14 cellular contexts compared by ENCODE assay signal in genomic region chr4:39719804-39720580, GRCh38. TPM values are rescaled to one million over a fixed set of nuclear protein-coding genes. Genes with fewer than 3 reads are reported as not detected.
DNase-seq lines count a peak whose midpoint lies in the region; ATAC-seq, FAIRE-seq and TF ChIP-seq lines count a peak whose summit lies in the region.
"Had no signal": no experiment of that assay in that cellular context is flagged by ENCODE, and none has a peak within 500 bp of the region (broad histone marks: within the 10 kb centered on the region; RNA-seq: fewer than 3 reads in every experiment).

No MANE protein-coding gene starts in this region.

- no peak overlapping the region for H3K27ac ChIP-seq in HepG2 (ENCODE audit: extremely low read length, insufficient read depth, low read length)
- H3K27ac ChIP-seq in right lobe of liver, result no peak overlapping the region
- no peak overlapping the region for H3K27ac ChIP-seq in effector memory CD4-positive, alpha-beta T cell (ENCODE audit: insufficient read depth, low read length, poor library complexity, severe bottlenecking)
- H3K27ac ChIP-seq: ascending aorta had no signal

- H3K9me3 ChIP-seq in HepG2 (ENCODE audit: low read length) (no peaks in the 10 kb centered on the region), right lobe of liver (no peaks in the 10 kb centered on the region)
- no peaks in the 10 kb centered on the region for H3K9me3 ChIP-seq in effector memory CD4-positive, alpha-beta T cell (ENCODE audit: control insufficient read depth, low read length)
- H3K9me3 ChIP-seq: ascending aorta had no signal

- H4K20me1 ChIP-seq in HepG2 (ENCODE audit: insufficient read depth, low read length), result peaks cover 33% of the 10 kb centered on the region

- TF ChIP-seq EP300 in HepG2 (IDR thresholded peaks at IDR 0.05; ENCODE audit: low read depth in 2 of 2, low read length in 2 of 2) (no peak), HepG2 (CRISPR knock-in tag; IDR thresholded peaks at IDR 0.05; ENCODE audit: borderline replicate concordance) (no peak)

- H3K4me1 ChIP-seq in HepG2 (ENCODE audit: insufficient read depth, low read length) (no peaks in the 10 kb centered on the region), right lobe of liver (peaks cover 0 to 3% (median 0%) of the 10 kb centered on the region in 4 donors)
- peaks cover 8% of the 10 kb centered on the region for H3K4me1 ChIP-seq in effector memory CD4-positive, alpha-beta T cell (ENCODE audit: control insufficient read depth, insufficient read depth, low read length, poor library complexity, severe bottlenecking)
- H3K4me1 ChIP-seq: ascending aorta had no signal

- in situ Hi-C loops in HepG2 (cut with HindIII; ENCODE audit: extremely low pct_ligation_motif_present, low pct_unique_long_range_greater_than_20kb), result no loop called here

- intact Hi-C loops in HepG2 (cut with micrococcal nuclease; ENCODE audit: unreplicated experiment) (no loop called here), right lobe of liver (cut with DNase I) (no loop called here), CD14-positive monocyte (cut with micrococcal nuclease) (no loop called here)

- peaks cover 92% of the 10 kb centered on the region for H3K79me2 ChIP-seq in HepG2 (ENCODE audit: insufficient read depth, low read length)

- no peak overlapping the region for H3K4me3 Mint-ChIP-seq in activated naive CD8-positive, alpha-beta T cell
- no peak overlapping the region for H3K4me3 Mint-ChIP-seq in CD14-positive monocyte

- no TSS peak for BruUV-seq in HepG2 (replicated peaks; lab: Mats Ljungman, UMichigan)

- H3K4me3 ChIP-seq in HepG2 (replicated peaks in 1 of 3; ENCODE audit: insufficient read depth in 1 of 3, low read depth in 2 of 3, low read length in 3 of 3) (no peak overlapping the region), right lobe of liver (no peak overlapping the region)
- no peak overlapping the region for H3K4me3 ChIP-seq in effector memory CD4-positive, alpha-beta T cell (ENCODE audit: insufficient read depth, low read depth, low read length, poor library complexity, severe bottlenecking)
- H3K4me3 ChIP-seq: ascending aorta had no signal

- no peak for TF ChIP-seq RAD21 in HepG2 (CRISPR knock-in tag; IDR thresholded peaks at IDR 0.05)

- POLR2A ChIA-PET in HepG2 (lab: Yijun Ruan, JAX), result no interaction called here

- H3K36me3 ChIP-seq in HepG2 (replicated peaks in 1 of 2; ENCODE audit: control insufficient read depth in 1 of 2, insufficient read depth in 2 of 2, low read length in 2 of 2) (peaks cover 2 to 11% of the 10 kb centered on the region in 2 experiments; a peak in 3 of 5 replicates), right lobe of liver (no peaks in the 10 kb centered on the region)
- no peaks in the 10 kb centered on the region for H3K36me3 ChIP-seq in effector memory CD4-positive, alpha-beta T cell (ENCODE audit: control insufficient read depth, insufficient read depth, low read length)

- no peak overlapping the region for H2AFZ ChIP-seq in HepG2 (ENCODE audit: low read length)

- H3K4me2 ChIP-seq in HepG2 (ENCODE audit: low read depth, low read length), result no peak overlapping the region

- DNase-seq in HepG2 (ENCODE audit: low spot score) (no peak), right lobe of liver (no peak), kidney tubule cell (ENCODE audit: low spot score) (peak; percentile 41), CD14-positive monocyte (ENCODE audit: low spot score) (no peak)
- DNase-seq in effector memory CD4-positive, alpha-beta T cell, result no peak
- DNase-seq: dermis blood vessel endothelial cell; Karpas-422; NCI-H1436 treated with DMSO at 0.1 percent for 48 hours; OCI-M1; stimulated activated naive CD4-positive, alpha-beta T cell treated with Interleukin-2 at 50 U/mL for 16 hours had no signal

- no peaks in the 10 kb centered on the region for H3K27me3 Mint-ChIP-seq in activated naive CD8-positive, alpha-beta T cell
- H3K27me3 Mint-ChIP-seq in CD14-positive monocyte (ENCODE audit: low read depth in 3 of 3), result peaks cover 0 to 1% (median 1%) of the 10 kb centered on the region in 3 donors

- ATAC-seq in HepG2 (no peak), right lobe of liver (no peak), GM18511 (IDR thresholded peaks at IDR 0.05; ENCODE audit: unreplicated experiment) (no peak), GM18858 (IDR thresholded peaks at IDR 0.05; ENCODE audit: unreplicated experiment) (no peak)

- CTCF ChIA-PET in HepG2 (lab: Yijun Ruan, JAX; ENCODE audit: low intra/inter-chr PET ratio, low total read pairs), result no interaction called here

- peaks cover 57% of the 10 kb centered on the region for H3K4me1 Mint-ChIP-seq in activated naive CD8-positive, alpha-beta T cell (ENCODE audit: low read depth)
- H3K4me1 Mint-ChIP-seq in CD14-positive monocyte, result peaks cover 32% of the 10 kb centered on the region

- peaks cover 7% of the 10 kb centered on the region for H3K36me3 Mint-ChIP-seq in activated naive CD8-positive, alpha-beta T cell
- peaks cover 17 to 46% of the 10 kb centered on the region in 2 donors for H3K36me3 Mint-ChIP-seq in CD14-positive monocyte

- no peaks in the 10 kb centered on the region for H3K27me3 ChIP-seq in HepG2 (ENCODE audit: control insufficient read depth in 1 of 2, insufficient read depth in 2 of 2, low read length in 2 of 2)
- H3K27me3 ChIP-seq in right lobe of liver, result no peaks in the 10 kb centered on the region
- H3K27me3 ChIP-seq in effector memory CD4-positive, alpha-beta T cell (replicated peaks; ENCODE audit: control insufficient read depth, insufficient read depth, low read length, poor library complexity, severe bottlenecking), result no peaks in the 10 kb centered on the region
- H3K27me3 ChIP-seq: ascending aorta had no signal

- H3K27ac Mint-ChIP-seq in activated naive CD8-positive, alpha-beta T cell, result peak overlapping the region; percentile 25
- peak overlapping the region in 2 of 7 donors; percentile 10 to 52 for H3K27ac Mint-ChIP-seq in CD14-positive monocyte

- TF ChIP-seq POLR2A in HepG2 (IDR thresholded peaks at IDR 0.05; ENCODE audit: insufficient read depth in 1 of 2, low read depth in 2 of 2, low read length in 2 of 2), result no peak
- TF ChIP-seq POLR2A in right lobe of liver (IDR thresholded peaks at IDR 0.05), result no peak

- no peaks in the 10 kb centered on the region for H3K9me3 Mint-ChIP-seq in activated naive CD8-positive, alpha-beta T cell (ENCODE audit: low read depth)
- H3K9me3 Mint-ChIP-seq in CD14-positive monocyte, result peaks cover 0 to 3% (median 0%) of the 10 kb centered on the region in 7 donors

- TF ChIP-seq CTCF in HepG2 (CRISPR knock-in tag; IDR thresholded peaks at IDR 0.05) (no peak), right lobe of liver (IDR thresholded peaks at IDR 0.05) (no peak), CD14-positive monocyte (IDR thresholded peaks at IDR 0.05) (no peak)

- FAIRE-seq in HepG2 (lab: Jason Lieb, UNC), result no peak

- no peak overlapping the region for H3K9ac ChIP-seq in HepG2 (ENCODE audit: insufficient read depth, low read depth, low read length)

TF ChIP-seq in HepG2, 621 proteins besides CTCF, POLR2A, EP300 and RAD21:
- TF ChIP-seq IKZF1 (IDR thresholded peaks at IDR 0.05) (no peak), ATF7 (IDR thresholded peaks at IDR 0.05) (peak; percentile 78), ATF7 (CRISPR knock-in tag; IDR thresholded peaks at IDR 0.05) (no peak)

RNA-seq across cellular contexts. Expression of gene UBE2K, which starts 22.1 kb away (rescaled TPM):
- 36.2 and 72.9 TPM in 2 replicates for total RNA-seq in HepG2 (2016; rRNA removed; fragmentation: Illumina TruSeq; extraction: Trizol)
- total RNA-seq in HepG2 (2016; cell fraction: cytosol; rRNA removed; fragmentation: Illumina TruSeq; extraction: Trizol; ENCODE audit: low read depth), result 15.9 and 16.7 TPM in 2 replicates
- total RNA-seq in HepG2 (2016; cell fraction: insoluble cytoplasmic fraction; rRNA removed; fragmentation: Illumina TruSeq; extraction: Trizol), result 37.2 and 67.7 TPM in 2 replicates
- 41.2 and 44.3 TPM in 2 replicates for total RNA-seq in HepG2 (2016; cell fraction: membrane; rRNA removed; fragmentation: Illumina TruSeq; extraction: Trizol)
- 23.8 and 34.5 TPM in 2 replicates for total RNA-seq in HepG2 (2016; cell fraction: nucleus; rRNA removed; fragmentation: Illumina TruSeq; extraction: Trizol)
- polyA plus RNA-seq in HepG2 (2011; rRNA removed), result 58.7 and 81.0 TPM in 2 replicates
- 36.8 and 43.7 TPM in 2 replicates for polyA plus RNA-seq in HepG2 (2011; cell fraction: cytosol; rRNA removed)
- polyA plus RNA-seq in HepG2 (2011; cell fraction: nucleus; rRNA removed), result 9.1 and 13.3 TPM in 2 replicates
- polyA plus RNA-seq in HepG2 (2012), result 71.5 and 102 TPM in 2 replicates
- 47.8 and 57.7 TPM in 2 replicates for polyA plus RNA-seq in HepG2 (2016; cell fraction: cytosol; fragmentation: Illumina TruSeq; extraction: Trizol; ENCODE audit: low read depth)
- polyA plus RNA-seq in HepG2 (2016; cell fraction: insoluble cytoplasmic fraction; fragmentation: Illumina TruSeq; extraction: Trizol; ENCODE audit: low read depth), result 134 and 143 TPM in 2 replicates
- polyA plus RNA-seq in HepG2 (2016; cell fraction: membrane; fragmentation: Illumina TruSeq; extraction: Trizol; ENCODE audit: low read depth), result 73.6 and 85.5 TPM in 2 replicates
- polyA plus RNA-seq in HepG2 (2016; cell fraction: nucleus; fragmentation: Illumina TruSeq; extraction: Trizol; ENCODE audit: insufficient read depth, low read depth), result 70.9 and 90.4 TPM in 2 replicates
- 16.0 and 22.7 TPM in 2 replicates for polyA minus RNA-seq in HepG2 (2011; rRNA and poly(A)+ RNA removed; ENCODE audit: low replicate concordance)
- 21.4 and 25.3 TPM in 2 replicates for polyA minus RNA-seq in HepG2 (2011; cell fraction: cytosol; rRNA and poly(A)+ RNA removed)
- polyA minus RNA-seq in HepG2 (2011; cell fraction: nucleus; rRNA and poly(A)+ RNA removed), result 15.2 and 17.0 TPM in 2 replicates
- 10 to 100 TPM; 20.5 to 54.8 (median 44.0) TPM for total RNA-seq in right lobe of liver
- 10 to 100 TPM; 50.0 to 66.8 TPM for polyA plus RNA-seq in CD14-positive monocyte
